In the genomic region with DNA sequence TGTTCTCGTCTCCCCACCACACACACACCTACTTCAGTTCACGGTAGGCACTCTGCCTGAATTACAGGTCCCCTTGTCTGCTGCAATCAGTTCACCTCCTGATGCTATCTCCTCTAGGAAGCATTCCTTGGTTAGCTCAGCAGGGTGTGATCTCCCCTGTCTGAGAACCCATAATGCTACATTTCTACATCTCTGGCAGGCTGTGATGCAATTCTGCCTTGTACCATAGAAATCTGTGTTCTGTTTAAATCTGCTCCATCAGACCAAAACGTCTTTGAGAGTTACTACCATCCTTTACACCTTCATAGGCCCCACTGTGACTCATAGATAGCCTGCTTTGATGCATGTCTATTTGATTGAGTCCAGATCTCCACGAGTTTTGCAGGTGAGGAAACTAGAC, we compare ENCODE assay signal across 1 cellular context.
TF ChIP-seq lines count a peak whose summit lies in the region.

No MANE protein-coding gene starts in this region.

TF ChIP-seq in HepG2, 621 proteins besides CTCF, POLR2A, EP300 and RAD21 (continued from another document):
- 0 out of 2 replicates have a peak, but pooled peaks have one; percentile 7 for TF ChIP-seq CEBPB (IDR thresholded peaks at IDR 0.05; ENCODE audit: borderline replicate concordance, low read depth, low read length)
